In genomic region chr11:132072880-132073213, GRCh38 we compare ENCODE assay signal across 14 cellular contexts.
DNase-seq lines count a peak whose midpoint lies in the region; ATAC-seq and TF ChIP-seq lines count a peak whose summit lies in the region.
"Had no signal": no experiment of that assay in that cellular context is flagged by ENCODE, and none has a peak within 500 bp of the region (broad histone marks: within the 10 kb centered on the region; RNA-seq: fewer than 3 reads in every experiment).

No MANE protein-coding gene starts in this region.

- no peaks in the 10 kb centered on the region for H3K79me2 ChIP-seq in smooth muscle cell (ENCODE audit: low read depth)

- peak overlapping the region; percentile 46 for H3K4me2 ChIP-seq in smooth muscle cell

- ATAC-seq in HG03460 (IDR thresholded peaks at IDR 0.05; ENCODE audit: unreplicated experiment) (no peak), HG03442 (IDR thresholded peaks at IDR 0.05; ENCODE audit: unreplicated experiment) (no peak)
- ATAC-seq: effector memory CD8-positive, alpha-beta T cell; natural killer cell had no signal

- 37% methylated on average over 3 of the region's 3 CpGs for WGBS in smooth muscle cell (ENCODE audit: low lambda C conversion rate)

- no peak overlapping the region for H2AFZ ChIP-seq in smooth muscle cell (ENCODE audit: low read depth)

- TF ChIP-seq CTCF in right atrium auricular region (IDR thresholded peaks at IDR 0.05) (no peak), smooth muscle cell (IDR thresholded peaks at IDR 0.05; ENCODE audit: borderline replicate concordance, insufficient read depth, poor library complexity, severe bottlenecking) (no peak)

- H4K20me1 ChIP-seq in smooth muscle cell (ENCODE audit: low read depth): no peaks in the 10 kb centered on the region

- DNase-seq in cerebellar cortex (ENCODE audit: low spot score) (peak; percentile 47), right atrium auricular region (ENCODE audit: low spot score) (no peak), smooth muscle cell (lab: John Stamatoyannopoulos, UW; ENCODE audit: unreplicated experiment) (no peak)
- DNase-seq in activated CD4-positive, alpha-beta T cell treated with anti-CD3 and anti-CD28 coated beads for 1 hour: no peak
- DNase-seq: effector memory CD8-positive, alpha-beta T cell; GDM1; natural killer cell; NCI-H1105 treated with DMSO at 0.1 percent for 48 hours; NCI-H446; stimulated activated naive CD4-positive, alpha-beta T cell treated with Interleukin-2 at 50 U/mL for 16 hours had no signal

- H3K27me3 ChIP-seq in HUES48 (ENCODE audit: control insufficient read depth, insufficient read depth, low read length): no peaks in the 10 kb centered on the region
- no peaks in the 10 kb centered on the region for H3K27me3 ChIP-seq in right atrium auricular region
- H3K27me3 ChIP-seq in smooth muscle cell (ENCODE audit: low read depth): no peaks in the 10 kb centered on the region
- H3K27me3 ChIP-seq: vagina had no signal

- peak overlapping the region; percentile 89 for H3K27ac ChIP-seq in HUES48 (ENCODE audit: low read depth, low read length)
- H3K27ac ChIP-seq in right atrium auricular region: peak overlapping the region; percentile 66 to 77
- peak overlapping the region; percentile 99 for H3K27ac ChIP-seq in smooth muscle cell (ENCODE audit: low read depth)
- H3K27ac ChIP-seq: vagina had no signal

- no peak overlapping the region for H3K9ac ChIP-seq in HUES48 (ENCODE audit: low read depth, low read length)
- H3K9ac ChIP-seq in smooth muscle cell (ENCODE audit: low read depth): peak overlapping the region; percentile 88

- H3K9me3 ChIP-seq in HUES48 (ENCODE audit: control insufficient read depth, insufficient read depth, low read length) (no peaks in the 10 kb centered on the region), right atrium auricular region (no peaks in the 10 kb centered on the region), smooth muscle cell (replicated peaks; ENCODE audit: low read depth) (no peaks in the 10 kb centered on the region)
- H3K9me3 ChIP-seq: vagina had no signal

- no peaks in the 10 kb centered on the region for H3K36me3 ChIP-seq in HUES48 (ENCODE audit: control insufficient read depth, insufficient read depth, low read length)
- no peaks in the 10 kb centered on the region for H3K36me3 ChIP-seq in right atrium auricular region
- H3K36me3 ChIP-seq in smooth muscle cell (ENCODE audit: low read depth): no peaks in the 10 kb centered on the region
- H3K36me3 ChIP-seq: vagina had no signal

- H3K4me1 ChIP-seq in HUES48 (ENCODE audit: control insufficient read depth, insufficient read depth, low read length) (peaks cover 12% of the 10 kb centered on the region; the same call in 1 of the 2 replicates), right atrium auricular region (peaks cover 0 to 36% of the 10 kb centered on the region in 2 donors), smooth muscle cell (ENCODE audit: low read depth) (peaks cover 14% of the 10 kb centered on the region)
- H3K4me1 ChIP-seq: vagina had no signal

- H3F3A ChIP-seq in smooth muscle cell (ENCODE audit: low read depth): peaks cover 4% of the 10 kb centered on the region

- no peak overlapping the region for H3K4me3 ChIP-seq in HUES48 (ENCODE audit: low read depth, low read length)
- H3K4me3 ChIP-seq in right atrium auricular region: no peak overlapping the region
- H3K4me3 ChIP-seq in smooth muscle cell: no peak overlapping the region
- H3K4me3 ChIP-seq: vagina had no signal
